11 cellular contexts compared by ENCODE assay signal in genomic region chr5:9265391-9266287, GRCh38.
A peak's percentile ranks its signal among the peaks of the same experiment; 100 is the strongest.
DNase-seq lines count a peak whose midpoint lies in the region; ATAC-seq and TF ChIP-seq lines count a peak whose summit lies in the region.
"Had no signal": no experiment of that assay in that cellular context is flagged by ENCODE, and none has a peak within 500 bp of the region (broad histone marks: within the 10 kb centered on the region; RNA-seq: fewer than 3 reads in every experiment).

No MANE protein-coding gene starts in this region.

- DNase-seq in GM23248 (peak; percentile 92), amniotic stem cell (lab: John Stamatoyannopoulos, UW) (peak; percentile 80), left ventricle myocardium inferior (peak; percentile 36), skeletal muscle cell (ENCODE audit: low read depth) (peak; percentile 95), medulla oblongata (ENCODE audit: extremely low spot score) (no peak)
- DNase-seq: erythroblast; GF-D8; stimulated activated naive CD8-positive, alpha-beta T cell treated with anti-CD3 and anti-CD28 coated beads, Interleukin-15, amount 100 ng/mL, for 72 hours had no signal

- TF ChIP-seq CTCF in left ventricle myocardium inferior (IDR thresholded peaks at IDR 0.05; ENCODE audit: borderline replicate concordance) = no peak

- H3K27me3 ChIP-seq in GM23248 (replicated peaks; ENCODE audit: insufficient read depth) = no peaks in the 10 kb centered on the region
- no peaks in the 10 kb centered on the region for H3K27me3 ChIP-seq in left ventricle myocardium inferior (ENCODE audit: low read depth)

- no peak for ATAC-seq in GM18511 (IDR thresholded peaks at IDR 0.05; ENCODE audit: unreplicated experiment)
- ATAC-seq in GM21619 (IDR thresholded peaks at IDR 0.05; ENCODE audit: unreplicated experiment) = no peak
- no peak for ATAC-seq in GM21526 (IDR thresholded peaks at IDR 0.05; ENCODE audit: low FRiP score, unreplicated experiment)
- ATAC-seq: stimulated activated naive CD8-positive, alpha-beta T cell treated with anti-CD3 and anti-CD28 coated beads, Interleukin-15, amount 100 ng/mL, for 72 hours had no signal

- H3K4me1 ChIP-seq in GM23248 (ENCODE audit: insufficient read depth) = peaks cover 15% of the 10 kb centered on the region
- peaks cover 35% of the 10 kb centered on the region for H3K4me1 ChIP-seq in left ventricle myocardium inferior

- H3K27ac ChIP-seq in GM23248 (peak overlapping the region; percentile 77), left ventricle myocardium inferior (replicated peaks) (peak overlapping the region; percentile 77)

- H3K9me3 ChIP-seq in GM23248 (ENCODE audit: low read depth) = no peaks in the 10 kb centered on the region
- no peaks in the 10 kb centered on the region for H3K9me3 ChIP-seq in left ventricle myocardium inferior (replicated peaks)

- in situ Hi-C loops in GM23248 (cut with MboI) = no loop called here

- H3K79me2 ChIP-seq in GM23248 (ENCODE audit: insufficient read depth) = no peaks in the 10 kb centered on the region

- H3K4me3 ChIP-seq in GM23248 = peak overlapping the region; percentile 48
- H3K4me3 ChIP-seq in left ventricle myocardium inferior = peak overlapping the region; percentile 9
- H3K4me3 ChIP-seq in skeletal muscle cell (ENCODE audit: low read depth, low read length) = no peak overlapping the region

- H4K20me1 ChIP-seq in GM23248 (ENCODE audit: insufficient read depth) = no peaks in the 10 kb centered on the region

- peaks cover 26% of the 10 kb centered on the region for H3F3A ChIP-seq in GM23248 (ENCODE audit: insufficient read depth)

- H3K36me3 ChIP-seq in GM23248 (ENCODE audit: low read depth) (no peaks in the 10 kb centered on the region), left ventricle myocardium inferior (no peaks in the 10 kb centered on the region)

- peak overlapping the region; percentile 66 for H2AFZ ChIP-seq in GM23248

- intact Hi-C loops in left ventricle myocardium inferior (cut with micrococcal nuclease) = no loop called here

- no peaks in the 10 kb centered on the region for H3K9me2 ChIP-seq in GM23248 (ENCODE audit: insufficient read depth)

- peak overlapping the region; percentile 50 for H3K9ac ChIP-seq in GM23248

- H3K4me2 ChIP-seq in GM23248 (ENCODE audit: unreplicated experiment) = peak overlapping the region; percentile 73

- WGBS in GM23248 (ENCODE audit: low coverage in 1 of 2, low lambda C conversion rate in 2 of 2, missing lambda C conversion rate in 2 of 2), 2 experiments = 39 to 41% methylated on average over 17 of the region's 17 CpGs
